ENCODE assay signal across 18 cellular contexts in genomic region chr14:101040538-101041442, GRCh38.
DNase-seq lines count a peak whose midpoint lies in the region; ATAC-seq and TF ChIP-seq lines count a peak whose summit lies in the region.
"Had no signal": no experiment of that assay in that cellular context is flagged by ENCODE, and none has a peak within 500 bp of the region (broad histone marks: within the 10 kb centered on the region; RNA-seq: fewer than 3 reads in every experiment).

No MANE protein-coding gene starts in this region.

- ATAC-seq in RWPE2 (ENCODE audit: low read depth) (no peak; the same call in 2 of the 3 replicates), Right ventricle myocardium inferior (no peak)
- ATAC-seq: K562 had no signal

- intact Hi-C loops in prostate gland (cut with DNase I) (no loop called here), Right ventricle myocardium inferior (cut with DNase I) (no loop called here)

- H3K36me3 ChIP-seq in RWPE2 (ENCODE audit: low read depth) (peaks cover 8% of the 10 kb centered on the region; the same call in 1 of the 2 replicates), prostate gland (no peaks in the 10 kb centered on the region)
- H3K36me3 ChIP-seq: MG63 had no signal

- H3K4me3 ChIP-seq in RWPE2 (ENCODE audit: severe bottlenecking) (no peak overlapping the region), prostate gland (no peak overlapping the region)
- H3K4me3 ChIP-seq: K562, MG63 had no signal

- no peak overlapping the region for H3K27ac ChIP-seq in RWPE2 (ENCODE audit: poor library complexity, severe bottlenecking)
- peak overlapping the region in 1 of 2 donors; percentile 50 for H3K27ac ChIP-seq in prostate gland

- no peaks in the 10 kb centered on the region for H3K9me3 ChIP-seq in RWPE2 (ENCODE audit: severe bottlenecking)
- no peaks in the 10 kb centered on the region for H3K9me3 ChIP-seq in prostate gland
- H3K9me3 ChIP-seq: MG63 had no signal

- DNase-seq in HuH-7 (ENCODE audit: low spot score): peak; percentile 23
- DNase-seq in RWPE2 (ENCODE audit: low spot score): peak; percentile 18
- DNase-seq in kidney tubule cell (ENCODE audit: low spot score): peak; percentile 10
- DNase-seq in prostate gland (ENCODE audit: low spot score): peak; percentile 39
- DNase-seq in NCI-H69 (lab: John Stamatoyannopoulos, UW): no peak
- DNase-seq in NCI-H187 (lab: John Stamatoyannopoulos, UW): no peak
- no peak for DNase-seq in Right ventricle myocardium inferior (ENCODE audit: missing footprints)
- DNase-seq: EL, GF-D8, MG63, NCI-H1417 treated with DMSO at 0.1 percent for 48 hours, NCI-H1930, NCI-H2227 treated with DMSO at 0.1 percent for 48 hours, NCI-H526, OCI-M1, SHP77, SW 1271 had no signal

- TF ChIP-seq POLR2A in prostate gland (IDR thresholded peaks at IDR 0.05): no peak

- no peaks in the 10 kb centered on the region for H3K4me1 ChIP-seq in RWPE2 (ENCODE audit: insufficient read depth, poor library complexity, severe bottlenecking)
- peaks cover 4% of the 10 kb centered on the region for H3K4me1 ChIP-seq in prostate gland (replicated peaks)

- WGBS in prostate gland: 73% methylated on average over 21 of the region's 21 CpGs

- H3K27me3 ChIP-seq in RWPE2 (ENCODE audit: insufficient read depth, poor library complexity, severe bottlenecking) (no peaks in the 10 kb centered on the region), prostate gland (replicated peaks; ENCODE audit: insufficient read depth) (no peaks in the 10 kb centered on the region)
- H3K27me3 ChIP-seq: MG63 had no signal

- no peak for TF ChIP-seq CTCF in RWPE2 (IDR thresholded peaks at IDR 0.05; ENCODE audit: poor library complexity, severe bottlenecking)
- TF ChIP-seq CTCF in prostate gland (IDR thresholded peaks at IDR 0.05): no peak

Comparison
In these comparisons a context has a peak if more than half of its experiments do, and no peak if none do; other contexts are left out.
1. DNase-seq: peak in HuH-7 (single experiment), RWPE2 (single experiment), kidney tubule cell (single experiment) and prostate gland (single experiment); none in NCI-H69 (single experiment), NCI-H187 (0 of 2) and Right ventricle myocardium inferior (single experiment).